18 cellular contexts compared by ENCODE assay signal in genomic region chr1:60620107-60620506, GRCh38.
DNase-seq lines count a peak whose midpoint lies in the region; ATAC-seq and TF ChIP-seq lines count a peak whose summit lies in the region.
"Had no signal": no experiment of that assay in that cellular context is flagged by ENCODE, and none has a peak within 500 bp of the region (broad histone marks: within the 10 kb centered on the region; RNA-seq: fewer than 3 reads in every experiment).

No MANE protein-coding gene starts in this region.

- intact Hi-C loops in PC-3 (cut with micrococcal nuclease) = no loop called here
- intact Hi-C loops in left ventricle myocardium superior (cut with micrococcal nuclease) = no loop called here
- intact Hi-C loops in spleen (cut with DNase I; ENCODE audit: low total_unique reads) = no loop called here

- H2AFZ ChIP-seq in PC-3 (ENCODE audit: low read length) = no peak overlapping the region

- H3K9ac ChIP-seq in PC-3 (ENCODE audit: low read length) = no peak overlapping the region

- H3K27me3 ChIP-seq in PC-3 (ENCODE audit: low read length) (no peaks in the 10 kb centered on the region), spleen (replicated peaks in 1 of 7) (no peaks in the 10 kb centered on the region)

- no peak for TF ChIP-seq CTCF in PC-3 (conservative IDR thresholded peaks at IDR 0.05; ENCODE audit: low read depth, low read length)
- no peak for TF ChIP-seq CTCF in spleen (IDR thresholded peaks at IDR 0.05 in 8 of 11, conservative IDR thresholded peaks at IDR 0.05 in 3 of 11)

- CTCF ChIA-PET in PC-3 (lab: Charles Lee) = no interaction called here

- H3K79me2 ChIP-seq in PC-3 (ENCODE audit: low read length) = no peaks in the 10 kb centered on the region

- H3K4me3 ChIP-seq in PC-3 (ENCODE audit: low read length) (no peak overlapping the region), spleen (no peak overlapping the region)

- H3F3A ChIP-seq in PC-3 (ENCODE audit: low read length, unreplicated experiment) = no peaks in the 10 kb centered on the region

- POLR2A ChIA-PET in PC-3 (lab: Charles Lee; ENCODE audit: unreplicated experiment) = no interaction called here

- H3K4me1 ChIP-seq in PC-3 (ENCODE audit: insufficient read depth, low read length) (no peaks in the 10 kb centered on the region), spleen (peaks cover 8 to 25% (median 11%) of the 10 kb centered on the region in 6 donors)
- H3K4me1 ChIP-seq: Caco-2 had no signal

- BruUV-seq in PC-3 (replicated peaks; lab: Mats Ljungman, UMichigan) = no TSS peak

- no peaks in the 10 kb centered on the region for H4K20me1 ChIP-seq in PC-3 (ENCODE audit: low read length)

- DNase-seq in PC-3 = no peak
- DNase-seq in brain pericyte (ENCODE audit: low read depth, low spot score) = peak; percentile 11
- peak; percentile 29 for DNase-seq in left ventricle myocardium superior
- DNase-seq in spleen = no peak
- DNase-seq: Caco-2; CD4-positive, CD25-positive, alpha-beta regulatory T cell; DMS153; Karpas-422; MM.1S; NCI-H1105; NCI-H1694; NCI-H2107; NCI-H2227 treated with DMSO at 0.1 percent for 48 hours; NCI-H524; SIG-M5 had no signal

- H3K9me2 ChIP-seq in PC-3 (replicated peaks; ENCODE audit: low read length) = no peaks in the 10 kb centered on the region

- H3K27ac ChIP-seq in PC-3 (ENCODE audit: low read length) = no peak overlapping the region
- peak overlapping the region in 7 of 8 donors; percentile 17 to 78 (median 51) for H3K27ac ChIP-seq in spleen

- H3K4me2 ChIP-seq in PC-3 (ENCODE audit: low read length) = no peak overlapping the region

- peak; percentile 37 for ATAC-seq in PC-3
- peak; percentile 46 for ATAC-seq in left ventricle myocardium superior
- ATAC-seq in HG03521 (IDR thresholded peaks at IDR 0.05; ENCODE audit: unreplicated experiment) = no peak
- ATAC-seq in HG03565 (IDR thresholded peaks at IDR 0.05; ENCODE audit: unreplicated experiment) = no peak
- ATAC-seq in GM21515 (IDR thresholded peaks at IDR 0.05; ENCODE audit: unreplicated experiment) = no peak

- WGBS in spleen, 5 donors = 10 to 18% (median 11%) methylated on average over 7 of the region's 7 CpGs

- no peaks in the 10 kb centered on the region for H3K9me3 ChIP-seq in PC-3 (ENCODE audit: low read length)
- H3K9me3 ChIP-seq in spleen = no peaks in the 10 kb centered on the region
- H3K9me3 ChIP-seq: Caco-2 had no signal

- no peaks in the 10 kb centered on the region for H3K36me3 ChIP-seq in PC-3 (ENCODE audit: low read depth, low read length)
- H3K36me3 ChIP-seq in spleen = no peaks in the 10 kb centered on the region

- no peak for TF ChIP-seq POLR2A in spleen (IDR thresholded peaks at IDR 0.05)

Comparison
In these comparisons a context has a peak if more than half of its experiments do, and no peak if none do; other contexts are left out.
1. ATAC-seq: peak in PC-3 (single experiment) and left ventricle myocardium superior (single experiment); none in HG03521 (single experiment), HG03565 (single experiment) and GM21515 (single experiment).
2. DNase-seq: peak in brain pericyte (single experiment) and left ventricle myocardium superior (single experiment); none in PC-3 (single experiment) and spleen (single experiment).